20 cellular contexts compared by ENCODE assay signal in genomic region chr14:104221636-104222375, GRCh38.
DNase-seq lines count a peak whose midpoint lies in the region; ATAC-seq, FAIRE-seq and TF ChIP-seq lines count a peak whose summit lies in the region.
"Had no signal": no experiment of that assay in that cellular context is flagged by ENCODE, and none has a peak within 500 bp of the region (broad histone marks: within the 10 kb centered on the region; RNA-seq: fewer than 3 reads in every experiment).

No MANE protein-coding gene starts in this region.

- no peaks in the 10 kb centered on the region for H3K36me3 Mint-ChIP-seq in brain

- H3K4me3 ChIP-seq in HEK293 (ENCODE audit: low read depth, low read length) (no peak overlapping the region), pancreas (no peak overlapping the region)
- H3K4me3 ChIP-seq: ascending aorta, left ventricle myocardium inferior had no signal

- H3K27ac ChIP-seq in HEK293 (ENCODE audit: extremely low read depth, low read depth, low read length) (no peak overlapping the region), pancreas (no peak overlapping the region)
- H3K27ac ChIP-seq: ascending aorta, left ventricle myocardium inferior had no signal

- H3K9me3 Mint-ChIP-seq in brain, result no peaks in the 10 kb centered on the region
- H3K9me3 Mint-ChIP-seq: stimulated activated naive CD8-positive, alpha-beta T cell treated with anti-CD3 and anti-CD28 coated beads, Interleukin-15, Interleukin-2, amounts not matched to agents 100 ng/mL and 50 ng/mL, for 24 hours had no signal

- H3K36me3 ChIP-seq in HEK293 (ENCODE audit: control insufficient read depth in 2 of 2, insufficient read depth in 1 of 2, low read length in 2 of 2), result no peaks in the 10 kb centered on the region
- no peaks in the 10 kb centered on the region for H3K36me3 ChIP-seq in pancreas
- H3K36me3 ChIP-seq: ascending aorta, left ventricle myocardium inferior had no signal

- no peaks in the 10 kb centered on the region for H3K4me1 ChIP-seq in HEK293 (ENCODE audit: control insufficient read depth, insufficient read depth, low read length)
- H3K4me1 ChIP-seq in pancreas, result peaks cover 0 to 6% (median 0%) of the 10 kb centered on the region in 3 donors
- H3K4me1 ChIP-seq: ascending aorta had no signal

- peak; percentile 35 to 74 (median 55) for ATAC-seq in pancreas
- ATAC-seq: sciatic nerve had no signal

- peak overlapping the region in 4 of 5 experiments; percentile 70 to 95 (median 88) for H3K27ac Mint-ChIP-seq in brain
- H3K27ac Mint-ChIP-seq: stimulated activated naive CD8-positive, alpha-beta T cell treated with anti-CD3 and anti-CD28 coated beads, Interleukin-15, Interleukin-2, amounts not matched to agents 100 ng/mL and 50 ng/mL, for 24 hours had no signal

- TF ChIP-seq CTCF in HEK293 (tag by site-specific recombination; IDR thresholded peaks at IDR 0.05), result no peak
- TF ChIP-seq CTCF in brain (conservative IDR thresholded peaks at IDR 0.05), result no peak
- no peak for TF ChIP-seq CTCF in pancreas (IDR thresholded peaks at IDR 0.05)

- WGBS in pancreas, 2 donors, result 66 to 77% methylated on average over 18 to 21 of the region's 21 CpGs

- peaks cover 64% of the 10 kb centered on the region for H3K4me1 Mint-ChIP-seq in brain

- intact Hi-C loops in pancreas (cut with DNase I), result no loop called here

- no peak for FAIRE-seq in pancreas (lab: Jason Lieb, UNC)

- POLR2A ChIA-PET in HEK293 (lab: Yijun Ruan, JAX), result no interaction called here

- H3K27me3 Mint-ChIP-seq in brain, result no peaks in the 10 kb centered on the region

- H3K27me3 ChIP-seq in pancreas, result no peaks in the 10 kb centered on the region
- H3K27me3 ChIP-seq: ascending aorta had no signal

- DNase-seq in NCI-H345 (lab: John Stamatoyannopoulos, UW) (peak; percentile 34), NCI-H345 treated with DMSO at 0.1 percent for 48 hours (lab: John Stamatoyannopoulos, UW; ENCODE audit: unreplicated experiment) (no peak), pancreas (peak in 4 of 6 donors; percentile 34 to 64 (median 48)), superior temporal gyrus (ENCODE audit: extremely low spot score) (no peak), NCI-H128 (lab: John Stamatoyannopoulos, UW; ENCODE audit: unreplicated experiment) (no peak)
- no peak for DNase-seq in activated CD4-positive, alpha-beta T cell treated with anti-CD3 and anti-CD28 coated beads for 48 hours
- DNase-seq: activated CD4-positive, alpha-beta T cell treated with anti-CD3 and anti-CD28 coated beads, Interleukin-2, amount 50 U/mL, for 1 hour; C1 segment of cervical spinal cord; GDM1; H7; left ventricle myocardium inferior; NCI-H1105 treated with DMSO at 0.1 percent for 48 hours; NCI-H226; T-helper 1 cell; trophoblast cell had no signal

- no peak overlapping the region for H3K4me3 Mint-ChIP-seq in brain
- H3K4me3 Mint-ChIP-seq: stimulated activated naive CD8-positive, alpha-beta T cell treated with anti-CD3 and anti-CD28 coated beads, Interleukin-15, Interleukin-2, amounts not matched to agents 100 ng/mL and 50 ng/mL, for 24 hours had no signal

- CTCF ChIA-PET in HEK293 (lab: Yijun Ruan, JAX), result interaction anchor here (0.7 kb wide), 1 partner anchor 205 kb away, joined by 3 read pairs; no protein-coding TSS in a partner anchor

- H3K9me3 ChIP-seq in HEK293 (ENCODE audit: control insufficient read depth, insufficient read depth, low read depth, low read length), result no peaks in the 10 kb centered on the region
- no peaks in the 10 kb centered on the region for H3K9me3 ChIP-seq in pancreas
- H3K9me3 ChIP-seq: ascending aorta, left ventricle myocardium inferior had no signal

TF ChIP-seq in HEK293, 187 proteins besides CTCF, POLR2A, EP300 and RAD21:
- TF ChIP-seq ZNF501 (tag by site-specific recombination; IDR thresholded peaks at IDR 0.05) (no peak), ZNF423 (tag by site-specific recombination; IDR thresholded peaks at IDR 0.05) (no peak), ZNF266 (tag by site-specific recombination; IDR thresholded peaks at IDR 0.05; ENCODE audit: low read depth) (no peak), GLIS2 (tag by site-specific recombination; IDR thresholded peaks at IDR 0.05) (peak; percentile 28; the same call in 1 of the 2 replicates), ZNF24 (tag by site-specific recombination; IDR thresholded peaks at IDR 0.05) (no peak), ZNF26 (tag by site-specific recombination; IDR thresholded peaks at IDR 0.05) (no peak), ZNF175 (tag by site-specific recombination; IDR thresholded peaks at IDR 0.05) (no peak)
TF ChIP-seq in HEK293: peak in this region for 1.

Comparison
In these comparisons a context has a peak if more than half of its experiments do, and no peak if none do; other contexts are left out.
1. DNase-seq: peak in NCI-H345 (single experiment) and pancreas (4 of 6); none in NCI-H345 treated with DMSO at 0.1 percent for 48 hours (single experiment), superior temporal gyrus (single experiment), NCI-H128 (single experiment) and activated CD4-positive, alpha-beta T cell treated with anti-CD3 and anti-CD28 coated beads for 48 hours (single experiment).